ENCODE assay signal across 25 cellular contexts in the genomic region with DNA sequence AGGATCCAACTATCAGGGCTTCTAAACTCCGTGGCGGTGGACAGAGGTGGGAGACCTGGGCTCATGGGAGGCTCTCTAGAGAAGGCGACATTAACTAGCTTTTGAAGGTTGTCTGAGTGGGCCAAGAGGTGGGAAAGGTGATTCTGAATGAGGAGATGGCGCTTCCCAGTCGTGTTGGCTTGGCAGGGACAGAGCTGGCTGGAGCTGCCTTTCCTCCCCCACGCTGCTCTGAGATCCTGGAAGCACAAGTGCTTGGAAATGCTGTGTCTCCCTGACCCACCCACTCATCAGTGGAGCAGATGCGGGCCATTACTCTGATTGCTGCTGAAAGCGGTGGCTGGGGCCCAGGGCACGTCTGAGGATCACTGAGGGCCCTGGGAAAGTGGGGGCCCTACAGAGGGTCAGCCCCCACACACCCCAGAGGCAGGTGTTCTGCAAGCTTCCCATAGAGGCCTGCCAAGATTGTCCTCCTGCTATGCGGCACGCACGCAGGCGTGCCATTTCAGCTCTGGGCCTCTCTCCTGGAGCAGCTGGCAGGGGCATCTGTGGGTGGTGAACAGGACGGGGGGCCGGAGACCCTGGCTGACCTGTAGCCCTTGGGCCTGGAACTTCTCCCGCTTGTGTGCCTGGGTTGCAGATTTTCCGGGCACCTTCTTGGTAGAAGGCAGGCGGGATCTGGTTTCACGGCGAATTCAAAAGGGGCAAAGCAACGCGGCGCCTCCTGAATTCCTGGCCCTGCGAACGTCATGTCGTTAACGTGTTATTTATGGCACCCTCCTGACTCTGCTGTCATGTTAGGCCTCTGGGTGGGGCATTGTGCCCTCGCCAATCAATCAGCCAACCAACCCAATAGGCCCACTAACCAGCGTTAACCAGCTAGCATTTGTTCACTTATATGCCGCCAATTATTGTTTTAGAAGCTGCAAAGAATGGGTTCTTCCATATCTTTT.
DNase-seq lines count a peak whose midpoint lies in the region; ATAC-seq and TF ChIP-seq lines count a peak whose summit lies in the region.
"Had no signal": no experiment of that assay in that cellular context is flagged by ENCODE, and none has a peak within 500 bp of the region (broad histone marks: within the 10 kb centered on the region; RNA-seq: fewer than 3 reads in every experiment).

No MANE protein-coding gene starts in this region.

- peak overlapping the region; percentile 65 for H3K27ac ChIP-seq in skeletal muscle tissue (ENCODE audit: low read depth, low read length)
- no peak overlapping the region for H3K27ac ChIP-seq in CD8-positive, alpha-beta memory T cell (ENCODE audit: low read depth, low read length)
- H3K27ac ChIP-seq: adrenal gland, brain microvascular endothelial cell, colonic mucosa, esophagus muscularis mucosa, hepatocyte, left lung, SJSA1, skin epidermis had no signal

- CTCF ChIA-PET in CD8-positive, alpha-beta memory T cell (lab: Charles Lee), result no interaction called here

- H3K27me3 Mint-ChIP-seq in mesothelial cell of epicardium (ENCODE audit: low read depth), result no peaks in the 10 kb centered on the region
- peaks cover 0 to 9% of the 10 kb centered on the region in 2 donors for H3K27me3 Mint-ChIP-seq in CD8-positive, alpha-beta memory T cell

- DNase-seq in NCI-H748 (lab: John Stamatoyannopoulos, UW; ENCODE audit: unreplicated experiment) (peak; percentile 11), NCI-H748 treated with DMSO at 0.1 percent for 48 hours (lab: John Stamatoyannopoulos, UW) (no peak), SHP77 (lab: John Stamatoyannopoulos, UW) (peak; percentile 20 to 67), mesothelial cell of epicardium (ENCODE audit: low spot score in 2 of 2, unreplicated experiment in 2 of 2) (no peak)
- DNase-seq in CD8-positive, alpha-beta memory T cell, result no peak
- no peak for DNase-seq in central memory CD4-positive, alpha-beta T cell
- DNase-seq: 8988T; activated CD4-positive, alpha-beta T cell treated with anti-CD3 and anti-CD28 coated beads for 36 hours; activated T-cell treated with anti-CD3 and anti-CD28 coated beads, Interleukin-2, amount 50 U/mL, for 4 hours; AML-193; brain microvascular endothelial cell; colonic mucosa; NCI-H2029; stimulated activated CD4-positive, alpha-beta T cell treated with anti-CD3 and anti-CD28 coated beads, Interleukin-1b, Interleukin-23, amount 100 ng/mL, for 48 hours; substantia nigra; T-helper 17 cell had no signal

- no peak overlapping the region for H3K4me3 Mint-ChIP-seq in mesothelial cell of epicardium
- no peak overlapping the region for H3K4me3 Mint-ChIP-seq in CD8-positive, alpha-beta memory T cell
- H3K4me3 Mint-ChIP-seq: activated CD4-positive, alpha-beta T cell treated with anti-CD3 and anti-CD28 coated beads for 36 hours; activated T-cell treated with anti-CD3 and anti-CD28 coated beads, Interleukin-2, amount 50 U/mL, for 4 hours; T-helper 17 cell had no signal

- H3K27ac Mint-ChIP-seq in mesothelial cell of epicardium, result peak overlapping the region; percentile 57
- H3K27ac Mint-ChIP-seq in CD8-positive, alpha-beta memory T cell, result peak overlapping the region in 1 of 8 donors; percentile 83
- H3K27ac Mint-ChIP-seq: activated CD4-positive, alpha-beta T cell treated with anti-CD3 and anti-CD28 coated beads for 36 hours; T-helper 17 cell had no signal

- ATAC-seq in GM18873 (IDR thresholded peaks at IDR 0.05; ENCODE audit: low FRiP score, unreplicated experiment), result no peak
- ATAC-seq: activated CD4-positive, alpha-beta T cell treated with anti-CD3 and anti-CD28 coated beads for 36 hours; activated T-cell treated with anti-CD3 and anti-CD28 coated beads, Interleukin-2, amount 50 U/mL, for 4 hours; HepG2; left lung; T-helper 17 cell had no signal

- POLR2A ChIA-PET in CD8-positive, alpha-beta memory T cell (lab: Charles Lee), result no interaction called here

- H3K36me3 ChIP-seq in skeletal muscle tissue (ENCODE audit: control insufficient read depth in 3 of 3, insufficient read depth in 3 of 3, low read length in 3 of 3), result no peaks in the 10 kb centered on the region
- H3K36me3 ChIP-seq in CD8-positive, alpha-beta memory T cell (ENCODE audit: insufficient read depth, low read length), result no peaks in the 10 kb centered on the region
- H3K36me3 ChIP-seq: adrenal gland, brain microvascular endothelial cell, colonic mucosa, esophagus muscularis mucosa, left lung, SJSA1 had no signal

- H3K27me3 ChIP-seq in skeletal muscle tissue (ENCODE audit: control insufficient read depth in 3 of 3, insufficient read depth in 3 of 3, low read length in 3 of 3), result no peaks in the 10 kb centered on the region
- H3K27me3 ChIP-seq in CD8-positive, alpha-beta memory T cell (ENCODE audit: insufficient read depth, low read length, poor library complexity, severe bottlenecking), result no peaks in the 10 kb centered on the region
- H3K27me3 ChIP-seq: adrenal gland, brain microvascular endothelial cell, colonic mucosa, hepatocyte, SJSA1 had no signal

- H3K9me3 Mint-ChIP-seq in mesothelial cell of epicardium, result no peaks in the 10 kb centered on the region
- peaks cover 0 to 9% (median 2%) of the 10 kb centered on the region in 5 donors for H3K9me3 Mint-ChIP-seq in CD8-positive, alpha-beta memory T cell
- H3K9me3 Mint-ChIP-seq: activated T-cell treated with anti-CD3 and anti-CD28 coated beads, Interleukin-2, amount 50 U/mL, for 4 hours had no signal

- H3K36me3 Mint-ChIP-seq in mesothelial cell of epicardium, result no peaks in the 10 kb centered on the region
- no peaks in the 10 kb centered on the region for H3K36me3 Mint-ChIP-seq in CD8-positive, alpha-beta memory T cell

- TF ChIP-seq CTCF in mesothelial cell of epicardium (IDR thresholded peaks at IDR 0.05; ENCODE audit: unreplicated experiment), result no peak

- no peaks in the 10 kb centered on the region for H3K9me3 ChIP-seq in skeletal muscle tissue (ENCODE audit: control insufficient read depth in 3 of 3, low read length in 3 of 3)
- H3K9me3 ChIP-seq in CD8-positive, alpha-beta memory T cell (ENCODE audit: low read length), result no peaks in the 10 kb centered on the region
- H3K9me3 ChIP-seq: adrenal gland, colonic mucosa, esophagus muscularis mucosa, left lung, SJSA1 had no signal

- peak overlapping the region; percentile 2 to 51 (median 45) for H3K4me3 ChIP-seq in skeletal muscle tissue (ENCODE audit: low read length in 3 of 3)
- no peak overlapping the region for H3K4me3 ChIP-seq in CD8-positive, alpha-beta memory T cell (ENCODE audit: low read length)
- H3K4me3 ChIP-seq: adrenal gland, colonic mucosa, esophagus muscularis mucosa, hepatocyte, left lung, SJSA1, skin epidermis had no signal

- H3K4me1 ChIP-seq in skeletal muscle tissue (ENCODE audit: control insufficient read depth in 3 of 3, insufficient read depth in 3 of 3, low read length in 3 of 3), result peaks cover 7 to 12% (median 8%) of the 10 kb centered on the region in 3 donors
- no peaks in the 10 kb centered on the region for H3K4me1 ChIP-seq in CD8-positive, alpha-beta memory T cell (ENCODE audit: insufficient read depth, low read length)
- H3K4me1 ChIP-seq: adrenal gland, colonic mucosa, esophagus muscularis mucosa had no signal

- H3K9ac ChIP-seq in skeletal muscle tissue (ENCODE audit: low read depth in 1 of 3, low read length in 3 of 3), result peak overlapping the region in 1 of 3 donors; percentile 25

- peaks cover 29% of the 10 kb centered on the region for H3K4me1 Mint-ChIP-seq in mesothelial cell of epicardium
- peaks cover 0 to 8% (median 2%) of the 10 kb centered on the region in 3 donors for H3K4me1 Mint-ChIP-seq in CD8-positive, alpha-beta memory T cell
- H3K4me1 Mint-ChIP-seq: activated CD4-positive, alpha-beta T cell treated with anti-CD3 and anti-CD28 coated beads for 36 hours had no signal

Comparison
In these comparisons a context has a peak if more than half of its experiments do, and no peak if none do; other contexts are left out.
1. DNase-seq: peak in NCI-H748 (single experiment) and SHP77 (2 of 2); none in NCI-H748 treated with DMSO at 0.1 percent for 48 hours (single experiment), mesothelial cell of epicardium (0 of 2), CD8-positive, alpha-beta memory T cell (0 of 5) and central memory CD4-positive, alpha-beta T cell (single experiment).